In genomic region chr1:60916926-60917325, GRCh38 we compare ENCODE assay signal across 17 cellular contexts.
DNase-seq lines count a peak whose midpoint lies in the region; ATAC-seq and TF ChIP-seq lines count a peak whose summit lies in the region.
"Had no signal": no experiment of that assay in that cellular context is flagged by ENCODE, and none has a peak within 500 bp of the region (broad histone marks: within the 10 kb centered on the region; RNA-seq: fewer than 3 reads in every experiment).

No MANE protein-coding gene starts in this region.

- H2AFZ ChIP-seq in H9 (ENCODE audit: low read length) = no peak overlapping the region

- H3K18ac ChIP-seq in H9 (ENCODE audit: insufficient read length, low read depth, low read length) = no peak overlapping the region

- H3K9me3 Mint-ChIP-seq in H9 (peaks cover 4 to 10% of the 10 kb centered on the region in 2 experiments; a peak in 3 of 5 replicates), WTC11 (peaks cover 21% of the 10 kb centered on the region)
- H3K9me3 Mint-ChIP-seq: CD14-positive monocyte had no signal

- no peak overlapping the region for H3K4me2 ChIP-seq in H9 (ENCODE audit: insufficient read depth, insufficient read length, low read length)
- H3K4me2 ChIP-seq: A549, KMS-11 had no signal

- H3K27me3 Mint-ChIP-seq in H9 (ENCODE audit: low read depth) (no peaks in the 10 kb centered on the region; the same call in 1 of the 2 replicates), WTC11 (ENCODE audit: low read depth) (no peaks in the 10 kb centered on the region)

- no peak for DNase-seq in left ventricle myocardium inferior
- DNase-seq in right atrium auricular region (ENCODE audit: low spot score) = no peak
- DNase-seq in NCI-H2171 treated with DMSO at 0.1 percent for 48 hours (lab: John Stamatoyannopoulos, UW) = peak; percentile 95
- peak; percentile 48 for DNase-seq in SK-N-DZ (ENCODE audit: low spot score)
- DNase-seq in H9 = no peak
- DNase-seq in WTC11 (ENCODE audit: low spot score) = no peak
- DNase-seq: DMS153; EL; H7; NCI-H1048; NCI-H187 treated with DMSO at 0.1 percent for 48 hours; NK-92 treated with Interleukin-12 subunit alpha and Interleukin-12 subunit beta, amount 100 ng/mL, for 24 hours; SHP77 treated with DMSO at 0.1 percent for 48 hours had no signal

- intact Hi-C loops in left ventricle myocardium inferior (cut with micrococcal nuclease) = no loop called here

- H3K23ac ChIP-seq in H9 (ENCODE audit: insufficient read length, low read depth, low read length) = no peak overlapping the region

- H3T11ph ChIP-seq in H9 (ENCODE audit: low read length) = no peak overlapping the region

- no peaks in the 10 kb centered on the region for H3K79me1 ChIP-seq in H9 (ENCODE audit: insufficient read depth, low read depth, low read length, poor library complexity, severe bottlenecking)

- H4K8ac ChIP-seq in H9 (replicated peaks; ENCODE audit: insufficient read length, low read depth, low read length) = no peak overlapping the region

- peak overlapping the region; percentile 62 for H3K27ac ChIP-seq in left ventricle myocardium inferior (replicated peaks)
- H3K27ac ChIP-seq in right atrium auricular region = peak overlapping the region in 1 of 2 donors; percentile 17
- no peak overlapping the region for H3K27ac ChIP-seq in H9 (ENCODE audit: insufficient read length, low read depth, low read length)
- H3K27ac ChIP-seq: A549, KMS-11 had no signal

- H3K23me2 ChIP-seq in H9 (ENCODE audit: insufficient read length, low read depth, low read length, poor library complexity, severe bottlenecking) = no peaks in the 10 kb centered on the region

- H2BK15ac ChIP-seq in H9 (ENCODE audit: low read depth, low read length) = no peak overlapping the region

- H4K91ac ChIP-seq in H9 (ENCODE audit: insufficient read length, low read depth, low read length) = no peak overlapping the region

- H2BK20ac ChIP-seq in H9 (ENCODE audit: low read depth, low read length, poor library complexity, severe bottlenecking) = no peak overlapping the region

- peaks cover 0 to 11% (median 6%) of the 10 kb centered on the region in 3 experiments; a peak in 4 of 7 replicates for H3K36me3 Mint-ChIP-seq in H9 (ENCODE audit: insufficient read depth in 1 of 3, low read depth in 3 of 3)
- no peaks in the 10 kb centered on the region for H3K36me3 Mint-ChIP-seq in WTC11
- H3K36me3 Mint-ChIP-seq: CD14-positive monocyte had no signal

- TF ChIP-seq CTCF in left ventricle myocardium inferior (IDR thresholded peaks at IDR 0.05; ENCODE audit: borderline replicate concordance) (no peak), right atrium auricular region (IDR thresholded peaks at IDR 0.05) (no peak), H9 (conservative IDR thresholded peaks at IDR 0.05) (no peak), WTC11 (IDR thresholded peaks at IDR 0.05) (no peak)

- no peak overlapping the region for H2BK120ac ChIP-seq in H9 (ENCODE audit: low read depth, low read length, poor library complexity, severe bottlenecking)

- no peak overlapping the region for H2BK5ac ChIP-seq in H9 (ENCODE audit: insufficient read length, low read length)

- H3K4me1 ChIP-seq in left ventricle myocardium inferior = peaks cover 21% of the 10 kb centered on the region
- peaks cover 0 to 7% of the 10 kb centered on the region in 2 donors for H3K4me1 ChIP-seq in right atrium auricular region
- peaks cover 2% of the 10 kb centered on the region; the same call in 1 of the 2 replicates for H3K4me1 ChIP-seq in H9 (ENCODE audit: insufficient read depth, low read length)
- H3K4me1 ChIP-seq: A549 had no signal

- H3K4ac ChIP-seq in H9 (ENCODE audit: low read depth, low read length) = no peak overlapping the region

- H2AK5ac ChIP-seq in H9 (ENCODE audit: insufficient read length, low read length) = no peak overlapping the region

- H3K4me1 Mint-ChIP-seq in H9 = peaks cover 20 to 30% of the 10 kb centered on the region in 2 experiments
- H3K4me1 Mint-ChIP-seq in WTC11 = peaks cover 21% of the 10 kb centered on the region

- no peak overlapping the region for H3K14ac ChIP-seq in H9 (ENCODE audit: insufficient read depth, low read length)

- H3K36me3 ChIP-seq in left ventricle myocardium inferior (no peaks in the 10 kb centered on the region), right atrium auricular region (no peaks in the 10 kb centered on the region)

- ATAC-seq in HG03196 (IDR thresholded peaks at IDR 0.05; ENCODE audit: unreplicated experiment) = no peak
- ATAC-seq in WTC11 = no peak
- ATAC-seq: A549 had no signal

- H3K9me3 ChIP-seq in left ventricle myocardium inferior (replicated peaks) (no peaks in the 10 kb centered on the region), right atrium auricular region (no peaks in the 10 kb centered on the region), H9 (ENCODE audit: control insufficient read depth, low read depth, low read length) (no peaks in the 10 kb centered on the region)
- H3K9me3 ChIP-seq: A549 had no signal

- CTCF ChIA-PET in WTC11 (lab: Charles Lee) = no interaction called here

- POLR2A ChIA-PET in WTC11 (lab: Charles Lee) = interaction anchor here (0.6 kb wide), 1 partner anchor 9 kb away, joined by 3 read pairs; no protein-coding TSS in a partner anchor

- H3K9ac ChIP-seq in H9 (ENCODE audit: extremely low read depth, insufficient read length, low read length) = no peak overlapping the region
- H3K9ac ChIP-seq: KMS-11 had no signal

- H3K79me2 ChIP-seq in H9 (ENCODE audit: insufficient read depth, low read length) = no peaks in the 10 kb centered on the region

- no peaks in the 10 kb centered on the region for H4K20me1 ChIP-seq in H9 (ENCODE audit: control insufficient read depth, insufficient read depth, insufficient read length)

- WGBS in H9 (ENCODE audit: extremely low coverage, insufficient read length, low lambda C conversion rate) = no CpG with 5 or more reads among the region's 9 CpGs

- H3K4me3 Mint-ChIP-seq in H9 = no peak overlapping the region
- no peak overlapping the region for H3K4me3 Mint-ChIP-seq in WTC11
- H3K4me3 Mint-ChIP-seq: CD14-positive monocyte had no signal

- no peak overlapping the region for H3K56ac ChIP-seq in H9 (ENCODE audit: insufficient read length, low read depth, low read length)

- H3K27ac Mint-ChIP-seq in H9 = no peak overlapping the region
- no peak overlapping the region for H3K27ac Mint-ChIP-seq in WTC11
- H3K27ac Mint-ChIP-seq: CD14-positive monocyte had no signal

- H3K4me3 ChIP-seq in left ventricle myocardium inferior (no peak overlapping the region), right atrium auricular region (no peak overlapping the region)
- H3K4me3 ChIP-seq: A549 had no signal

- H2BK12ac ChIP-seq in H9 (ENCODE audit: insufficient read length, low read depth, low read length) = no peak overlapping the region

- H3K27me3 ChIP-seq in left ventricle myocardium inferior (ENCODE audit: low read depth) = no peaks in the 10 kb centered on the region
- no peaks in the 10 kb centered on the region for H3K27me3 ChIP-seq in right atrium auricular region
- H3K27me3 ChIP-seq in H9 (ENCODE audit: insufficient read depth, low read length) = no peaks in the 10 kb centered on the region

- H4K5ac ChIP-seq in H9 (ENCODE audit: insufficient read length, low read depth, low read length) = no peak overlapping the region

TF ChIP-seq in WTC11, 78 proteins besides CTCF, POLR2A, EP300 and RAD21 (continues in another document):
- no peak for TF ChIP-seq TEAD1 (CRISPR knock-in tag; IDR thresholded peaks at IDR 0.05)
- no peak for TF ChIP-seq ZNF232 (CRISPR knock-in tag; IDR thresholded peaks at IDR 0.05)
- no peak for TF ChIP-seq USF1 (CRISPR knock-in tag; IDR thresholded peaks at IDR 0.05)
- no peak for TF ChIP-seq FOXJ3 (CRISPR knock-in tag; IDR thresholded peaks at IDR 0.05; ENCODE audit: borderline replicate concordance)
- TF ChIP-seq ATF1 (CRISPR knock-in tag; IDR thresholded peaks at IDR 0.05) = no peak
- TF ChIP-seq ZNF138 (CRISPR knock-in tag; conservative IDR thresholded peaks at IDR 0.05) = no peak
- no peak for TF ChIP-seq AFF4 (CRISPR knock-in tag; IDR thresholded peaks at IDR 0.05; ENCODE audit: borderline replicate concordance)

Comparison
In these comparisons a context has a peak if more than half of its experiments do, and no peak if none do; other contexts are left out.
1. DNase-seq: peak in NCI-H2171 treated with DMSO at 0.1 percent for 48 hours (single experiment) and SK-N-DZ (single experiment); none in left ventricle myocardium inferior (single experiment), right atrium auricular region (single experiment), H9 (single experiment) and WTC11 (single experiment).